ENCODE assay signal across 8 cellular contexts in genomic region chr2:71545572-71546274, GRCh38.
A peak's percentile ranks its signal among the peaks of the same experiment; 100 is the strongest.
DNase-seq lines count a peak whose midpoint lies in the region; ATAC-seq lines count a peak whose summit lies in the region.

No MANE protein-coding gene starts in this region.

- no peaks in the 10 kb centered on the region for H3K27me3 ChIP-seq in CD4-positive, CD25-positive, alpha-beta regulatory T cell (ENCODE audit: control insufficient read depth, insufficient read depth, low read length)

- no peaks in the 10 kb centered on the region for H3K9me3 ChIP-seq in CD4-positive, CD25-positive, alpha-beta regulatory T cell (ENCODE audit: control insufficient read depth in 2 of 2, low read length in 2 of 2)

- peak in 1 of 2 donors; percentile 42 for ATAC-seq in CD4-positive, CD25-positive, alpha-beta regulatory T cell (ENCODE audit: low read depth in 2 of 2)
- ATAC-seq in GM19452 (IDR thresholded peaks at IDR 0.05; ENCODE audit: unreplicated experiment) = peak; percentile 59
- ATAC-seq in HG02642 (IDR thresholded peaks at IDR 0.05; ENCODE audit: poor library complexity, unreplicated experiment) = no peak

- peaks cover 8% of the 10 kb centered on the region for H3K27me3 Mint-ChIP-seq in CD4-positive, CD25-positive, alpha-beta regulatory T cell
- peaks cover 1 to 9% (median 7%) of the 10 kb centered on the region in 3 donors for H3K27me3 Mint-ChIP-seq in immature natural killer cell (ENCODE audit: low read depth in 3 of 3)

- H3K4me1 ChIP-seq in CD4-positive, CD25-positive, alpha-beta regulatory T cell (ENCODE audit: control insufficient read depth, insufficient read depth, low read length, poor library complexity, severe bottlenecking) = no peaks in the 10 kb centered on the region

- no peak overlapping the region for H3K27ac Mint-ChIP-seq in CD4-positive, CD25-positive, alpha-beta regulatory T cell
- peak overlapping the region in 1 of 6 donors; percentile 4 for H3K27ac Mint-ChIP-seq in immature natural killer cell

- in situ Hi-C loops in T47D (cut with HindIII; ENCODE audit: low pct_unique_long_range_greater_than_20kb, low sequenced_read_pairs) = no loop called here

- no peaks in the 10 kb centered on the region for H3K36me3 ChIP-seq in CD4-positive, CD25-positive, alpha-beta regulatory T cell (ENCODE audit: control insufficient read depth, insufficient read depth, low read length)

- H3K4me3 ChIP-seq in CD4-positive, CD25-positive, alpha-beta regulatory T cell (ENCODE audit: low read depth, low read length) = no peak overlapping the region

- H3K9me3 Mint-ChIP-seq in CD4-positive, CD25-positive, alpha-beta regulatory T cell = peaks cover 0 to 4% (median 0%) of the 10 kb centered on the region in 7 donors
- peaks cover 0 to 3% (median 0%) of the 10 kb centered on the region in 6 donors for H3K9me3 Mint-ChIP-seq in immature natural killer cell

- H3K4me1 Mint-ChIP-seq in CD4-positive, CD25-positive, alpha-beta regulatory T cell = peaks cover 0 to 7% (median 6%) of the 10 kb centered on the region in 4 donors
- peaks cover 11 to 14% of the 10 kb centered on the region in 2 donors for H3K4me1 Mint-ChIP-seq in immature natural killer cell

- no peak overlapping the region for H3K27ac ChIP-seq in CD4-positive, CD25-positive, alpha-beta regulatory T cell (ENCODE audit: insufficient read depth, low read length, poor library complexity, severe bottlenecking)

- peaks cover 3% of the 10 kb centered on the region for H3K36me3 Mint-ChIP-seq in CD4-positive, CD25-positive, alpha-beta regulatory T cell
- H3K36me3 Mint-ChIP-seq in immature natural killer cell = peaks cover 0 to 5% (median 4%) of the 10 kb centered on the region in 3 donors

- H3K4me3 Mint-ChIP-seq in CD4-positive, CD25-positive, alpha-beta regulatory T cell = peak overlapping the region in 2 of 4 donors; percentile 25 to 71
- H3K4me3 Mint-ChIP-seq in immature natural killer cell = peak overlapping the region; percentile 46 to 85 (median 65)

- peak in 2 of 3 donors; percentile 19 to 56 for DNase-seq in CD4-positive, CD25-positive, alpha-beta regulatory T cell
- DNase-seq in NCI-H1092 (lab: John Stamatoyannopoulos, UW) (peak; percentile 32), T1000 (lab: John Stamatoyannopoulos, UW) (peak; percentile 25), T47D (ENCODE audit: low read depth in 1 of 2, low spot score in 1 of 2) (peak; percentile 63 to 71), immature natural killer cell (peak; percentile 27 to 41 (median 33))
- peak; percentile 18 for DNase-seq in stimulated activated CD4-positive, alpha-beta T cell treated with anti-CD3 and anti-CD28 coated beads, Interleukin-12 subunit alpha, Interleukin-12 subunit beta, amount 100 ng/mL, for 4 hours
